ENCODE assay signal across 16 cellular contexts in genomic region chr9:83699615-83700014, GRCh38. TPM values are rescaled to one million over a fixed set of nuclear protein-coding genes. Genes with fewer than 3 reads are reported as not detected.
DNase-seq lines count a peak whose midpoint lies in the region; ATAC-seq and TF ChIP-seq lines count a peak whose summit lies in the region.
"Had no signal": no experiment of that assay in that cellular context is flagged by ENCODE, and none has a peak within 500 bp of the region (broad histone marks: within the 10 kb centered on the region; RNA-seq: fewer than 3 reads in every experiment).

No MANE protein-coding gene starts in this region.

- H3K36me3 Mint-ChIP-seq in activated CD4-positive, alpha-beta T cell treated with anti-CD3 and anti-CD28 coated beads, Interleukin-2, amount 10 ng/mL, durations not matched to agents 7 days and 5 days (ENCODE audit: low read depth): peaks cover 6% of the 10 kb centered on the region
- peaks cover 13% of the 10 kb centered on the region for H3K36me3 Mint-ChIP-seq in central memory CD8-positive, alpha-beta T cell (ENCODE audit: insufficient read depth)

- H3K4me1 Mint-ChIP-seq in activated CD4-positive, alpha-beta T cell treated with anti-CD3 and anti-CD28 coated beads, Interleukin-2, amount 10 ng/mL, durations not matched to agents 7 days and 5 days: peaks cover 40% of the 10 kb centered on the region
- H3K4me1 Mint-ChIP-seq in central memory CD8-positive, alpha-beta T cell: peaks cover 57% of the 10 kb centered on the region

- CTCF ChIA-PET in activated CD4-positive, alpha-beta T cell treated with anti-CD3 and anti-CD28 coated beads, Interleukin-2, amount 10 ng/mL, durations not matched to agents 7 days and 5 days (lab: Charles Lee): interaction anchor here (0.6 to 1.4 kb wide), 2 partner anchors 9 to 22 kb away, joined by 3 read pairs; partner anchors contain the start of gene UBQLN1

- TF ChIP-seq CTCF in lower leg skin (IDR thresholded peaks at IDR 0.05): no peak

- no peaks in the 10 kb centered on the region for H3K9me3 Mint-ChIP-seq in activated CD4-positive, alpha-beta T cell treated with anti-CD3 and anti-CD28 coated beads, Interleukin-2, amount 10 ng/mL, durations not matched to agents 7 days and 5 days
- no peaks in the 10 kb centered on the region for H3K9me3 Mint-ChIP-seq in central memory CD8-positive, alpha-beta T cell
- H3K9me3 Mint-ChIP-seq: type B pancreatic cell had no signal

- peak overlapping the region; percentile 19 for H3K27ac Mint-ChIP-seq in activated CD4-positive, alpha-beta T cell treated with anti-CD3 and anti-CD28 coated beads, Interleukin-2, amount 10 ng/mL, durations not matched to agents 7 days and 5 days
- peak overlapping the region; percentile 42 for H3K27ac Mint-ChIP-seq in central memory CD8-positive, alpha-beta T cell (ENCODE audit: low read depth)
- H3K27ac Mint-ChIP-seq: type B pancreatic cell had no signal

- H3K4me3 Mint-ChIP-seq in activated CD4-positive, alpha-beta T cell treated with anti-CD3 and anti-CD28 coated beads, Interleukin-2, amount 10 ng/mL, durations not matched to agents 7 days and 5 days: no peak overlapping the region
- H3K4me3 Mint-ChIP-seq in central memory CD8-positive, alpha-beta T cell: peak overlapping the region; percentile 1
- H3K4me3 Mint-ChIP-seq: type B pancreatic cell had no signal

- no peak overlapping the region for H3K4me3 ChIP-seq in lower leg skin (ENCODE audit: low read depth, poor library complexity, severe bottlenecking)
- H3K4me3 ChIP-seq: ovary had no signal

- ATAC-seq in GM21381 (IDR thresholded peaks at IDR 0.05; ENCODE audit: unreplicated experiment) (peak; percentile 45), HG03342 (IDR thresholded peaks at IDR 0.05; ENCODE audit: unreplicated experiment) (peak; percentile 41)
- ATAC-seq in central memory CD8-positive, alpha-beta T cell (replicated peaks; ENCODE audit: extremely low read depth, poor library complexity, severe bottlenecking): no peak

- H3K27me3 Mint-ChIP-seq in activated CD4-positive, alpha-beta T cell treated with anti-CD3 and anti-CD28 coated beads, Interleukin-2, amount 10 ng/mL, durations not matched to agents 7 days and 5 days: no peaks in the 10 kb centered on the region
- H3K27me3 Mint-ChIP-seq in central memory CD8-positive, alpha-beta T cell: no peaks in the 10 kb centered on the region
- H3K27me3 Mint-ChIP-seq: type B pancreatic cell had no signal

- WGBS in lower leg skin, 2 donors: 82 to 85% methylated on average over 3 of the region's 3 CpGs

- intact Hi-C loops in lower leg skin (cut with DNase I; ENCODE audit: low total_unique reads): no loop called here

- POLR2A ChIA-PET in activated CD4-positive, alpha-beta T cell treated with anti-CD3 and anti-CD28 coated beads, Interleukin-2, amount 10 ng/mL, durations not matched to agents 7 days and 5 days (lab: Charles Lee): no interaction called here

- DNase-seq in activated CD4-positive, alpha-beta T cell treated with anti-CD3 and anti-CD28 coated beads, Interleukin-2, amount 10 ng/mL, durations not matched to agents 7 days and 5 days: no peak
- DNase-seq in activated CD4-positive, alpha-beta T cell treated with anti-CD3 and anti-CD28 coated beads for 1 hour: no peak
- no peak for DNase-seq in central memory CD8-positive, alpha-beta T cell (ENCODE audit: low spot score in 2 of 2)
- DNase-seq in DMS79 treated with DMSO at 0.1 percent for 48 hours (lab: John Stamatoyannopoulos, UW): no peak
- no peak for DNase-seq in lower leg skin (ENCODE audit: low spot score in 2 of 2)
- DNase-seq in activated CD4-positive, CD25-positive, alpha-beta regulatory T cell treated with anti-CD3 and anti-CD28 coated beads, Interleukin-2, amount 50 U/mL, for 72 hours: no peak
- DNase-seq: 8988T; activated CD4-positive, alpha-beta T cell treated with anti-CD3 and anti-CD28 coated beads, Interleukin-2, amount 50 U/mL, for 1 hour; NCI-H1048; NCI-H446 treated with DMSO at 0.1 percent for 48 hours; ovary; RPMI8226; stimulated activated CD4-positive, alpha-beta T cell treated with anti-CD3 and anti-CD28 coated beads, Interleukin-12 subunit alpha, Interleukin-12 subunit beta, amount 100 ng/mL, for 4 hours had no signal

- no peak for TF ChIP-seq POLR2A in lower leg skin (IDR thresholded peaks at IDR 0.05)

RNA-seq across cellular contexts. Expression of gene UBQLN1, which starts 8.1 kb away (rescaled TPM):
- 100 to 1,000 TPM in 1 of 2 experiments, 10 to 100 TPM in 1; 95.7 to 110 TPM for total RNA-seq in activated CD4-positive, alpha-beta T cell treated with anti-CD3 and anti-CD28 coated beads, Interleukin-2, amount 10 ng/mL, durations not matched to agents 7 days and 5 days
- total RNA-seq in lower leg skin: 100 to 1,000 TPM in 2 of 4 donors, 10 to 100 TPM in 2; 92.7 to 120 (median 101) TPM
